In genomic region chr10:93458821-93459257, GRCh38 we compare ENCODE assay signal across 8 cellular contexts. TPM values are rescaled to one million over a fixed set of nuclear protein-coding genes. Genes with fewer than 3 reads are reported as not detected.
DNase-seq lines count a peak whose midpoint lies in the region; ATAC-seq and TF ChIP-seq lines count a peak whose summit lies in the region.

No MANE protein-coding gene starts in this region.

- H3K4me3 ChIP-seq in WI38 (ENCODE audit: low read depth, low read length): peak overlapping the region; percentile 22
- H3K4me3 ChIP-seq in skeletal muscle tissue (ENCODE audit: low read length in 3 of 3): peak overlapping the region in 2 of 3 donors; percentile 7 to 11

- ATAC-seq in left ventricle myocardium superior (peak; percentile 87), GM19023 (IDR thresholded peaks at IDR 0.05; ENCODE audit: unreplicated experiment) (no peak), T-cell (replicated peaks in 1 of 4) (no peak)

- CTCF ChIA-PET in T-cell (lab: Charles Lee): no interaction called here

- H3K36me3 Mint-ChIP-seq in T-cell: no peaks in the 10 kb centered on the region

- H3K27me3 ChIP-seq in skeletal muscle tissue (ENCODE audit: control insufficient read depth in 3 of 3, insufficient read depth in 3 of 3, low read length in 3 of 3): no peaks in the 10 kb centered on the region

- H3K27ac Mint-ChIP-seq in T-cell: no peak overlapping the region

- intact Hi-C loops in left ventricle myocardium superior (cut with micrococcal nuclease): no loop called here

- peaks cover 0 to 3% (median 0%) of the 10 kb centered on the region in 3 donors for H3K36me3 ChIP-seq in skeletal muscle tissue (ENCODE audit: control insufficient read depth in 3 of 3, insufficient read depth in 3 of 3, low read length in 3 of 3)

- H3K9me3 ChIP-seq in skeletal muscle tissue (ENCODE audit: control insufficient read depth in 3 of 3, low read length in 3 of 3): no peaks in the 10 kb centered on the region

- H3K4me1 ChIP-seq in skeletal muscle tissue (ENCODE audit: control insufficient read depth in 3 of 3, insufficient read depth in 3 of 3, low read length in 3 of 3): peaks cover 12 to 35% (median 27%) of the 10 kb centered on the region in 3 donors

- no peak overlapping the region for H3K4me3 Mint-ChIP-seq in T-cell

- H3K27me3 Mint-ChIP-seq in T-cell: no peaks in the 10 kb centered on the region

- no peak for TF ChIP-seq CTCF in WI38 (IDR thresholded peaks at IDR 0.05; ENCODE audit: low read depth, low read length)

- H3K27ac ChIP-seq in skeletal muscle tissue (ENCODE audit: low read depth, low read length): peak overlapping the region; percentile 78

- POLR2A ChIA-PET in T-cell (lab: Charles Lee): interaction anchor here in 1 of 2 donors (0.6 kb wide), 1 partner anchor 845 kb away, joined by 4 read pairs; no protein-coding TSS in a partner anchor

- H3K4me1 Mint-ChIP-seq in T-cell: peaks cover 5 to 14% (median 6%) of the 10 kb centered on the region in 3 donors

- H3K9me3 Mint-ChIP-seq in T-cell: no peaks in the 10 kb centered on the region

- H3K9ac ChIP-seq in skeletal muscle tissue (ENCODE audit: low read depth in 1 of 3, low read length in 3 of 3): peak overlapping the region in 1 of 3 donors; percentile 28

- DNase-seq in HCEC 1CT (peak; percentile 99), left ventricle myocardium superior (peak; percentile 42), cerebellar nuclear complex (lab: John Stamatoyannopoulos, UW) (no peak), NCI-H1092 (lab: John Stamatoyannopoulos, UW) (no peak), T-cell (no peak)

RNA-seq across cellular contexts. Expression of gene MYOF, which starts 23.3 kb away (rescaled TPM):
- total RNA-seq in left ventricle myocardium superior (21.0 TPM), skeletal muscle tissue (45.4 TPM), T-cell (1 to 10 TPM in 1 of 5 donors, under 1 TPM in 4; 0.65 to 1.1 (median 0.86) TPM)

RNA-seq across cellular contexts. Expression of gene CEP55, which starts 37.6 kb away (rescaled TPM):
- total RNA-seq in left ventricle myocardium superior (0.40 TPM), skeletal muscle tissue (4.7 TPM), T-cell (under 1 TPM; 0.35 to 0.95 (median 0.49) TPM)

Comparison
In these comparisons a context has a peak if more than half of its experiments do, and no peak if none do; other contexts are left out.
1. DNase-seq: peak in HCEC 1CT (single experiment) and left ventricle myocardium superior (single experiment); none in cerebellar nuclear complex (0 of 2), NCI-H1092 (single experiment) and T-cell (0 of 34).
2. RNA of gene MYOF, which starts 23.3 kb away (total RNA-seq): 45.4 TPM in skeletal muscle tissue (single experiment) and 21.0 TPM in left ventricle myocardium superior (single experiment); 0.65 to 1.1 TPM in T-cell; every median in the first group is over 10 times any median in the second.